ENCODE assay signal across 8 cellular contexts in the genomic region with DNA sequence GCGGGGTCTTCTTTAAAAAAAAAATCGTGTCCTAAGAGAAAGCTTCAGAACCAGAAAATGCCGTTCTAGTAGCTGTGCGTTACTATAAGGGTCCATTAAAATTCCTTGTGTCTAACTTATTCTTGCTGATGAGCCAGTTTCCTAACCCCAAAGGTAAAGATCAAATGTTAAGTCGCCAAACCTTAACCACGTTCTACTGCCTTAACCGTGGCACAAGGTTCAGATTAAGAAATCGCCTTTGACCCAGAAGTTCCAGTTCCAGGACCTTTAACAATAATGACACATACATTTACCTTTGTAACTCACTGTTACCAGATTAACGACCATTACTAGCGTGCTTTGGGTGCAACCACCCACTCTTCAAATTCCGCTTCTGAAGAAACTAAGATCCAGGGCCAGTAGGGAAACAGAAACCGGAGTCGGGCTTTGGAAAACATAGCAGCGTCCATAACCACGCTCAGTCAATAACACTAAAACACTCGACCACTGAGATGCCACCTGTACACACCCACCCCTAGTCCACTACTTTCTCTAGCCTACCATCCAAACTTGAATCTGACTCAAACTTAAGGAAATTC. TPM values are rescaled to one million over a fixed set of nuclear protein-coding genes. Genes with fewer than 3 reads are reported as not detected.
DNase-seq lines count a peak whose midpoint lies in the region; ATAC-seq and TF ChIP-seq lines count a peak whose summit lies in the region.

No MANE protein-coding gene starts in this region.

- ATAC-seq in GM18867 (IDR thresholded peaks at IDR 0.05; ENCODE audit: unreplicated experiment) (peak; percentile 27), HG03060 (IDR thresholded peaks at IDR 0.05; ENCODE audit: low read depth, unreplicated experiment) (peak; percentile 14)

- H3K4me3 ChIP-seq in BE2C (ENCODE audit: low read depth, low read length) (peak overlapping the region; percentile 95), Peyer's patch (peak overlapping the region; percentile 68 to 84 (median 76)), endocrine pancreas (ENCODE audit: control insufficient read depth, insufficient read depth, low read length) (peak overlapping the region; percentile 98), muscle layer of duodenum (ENCODE audit: low read depth in 1 of 2, low read length in 2 of 2) (peak overlapping the region; percentile 95 to 96)

- H3K27me3 ChIP-seq in BE2C (peaks cover 11% of the 10 kb centered on the region), Peyer's patch (no peaks in the 10 kb centered on the region), endocrine pancreas (ENCODE audit: control insufficient read depth, insufficient read depth, low read length) (no peaks in the 10 kb centered on the region), muscle layer of duodenum (ENCODE audit: low read depth, low read length) (no peaks in the 10 kb centered on the region)

- TF ChIP-seq POLR2A in Peyer's patch (IDR thresholded peaks at IDR 0.05): no peak

- H3K27ac ChIP-seq in Peyer's patch (peak overlapping the region; percentile 82 to 94 (median 88)), muscle layer of duodenum (ENCODE audit: low read length) (peak overlapping the region; percentile 97)

- H3K9me3 ChIP-seq in BE2C (no peaks in the 10 kb centered on the region), Peyer's patch (no peaks in the 10 kb centered on the region), endocrine pancreas (ENCODE audit: control insufficient read depth, low read length) (no peaks in the 10 kb centered on the region), muscle layer of duodenum (ENCODE audit: control insufficient read depth in 1 of 2, low read length in 2 of 2) (no peaks in the 10 kb centered on the region)

- DNase-seq in BE2C (no peak), Peyer's patch (no peak), NCI-H446 (lab: John Stamatoyannopoulos, UW) (no peak), NCI-H2171 treated with DMSO at 0.1 percent for 48 hours (lab: John Stamatoyannopoulos, UW) (no peak)

- H3K9ac ChIP-seq in endocrine pancreas (ENCODE audit: control insufficient read depth, insufficient read depth, low read length): peak overlapping the region; percentile 87

- H3K4me1 ChIP-seq in BE2C: no peaks in the 10 kb centered on the region
- H3K4me1 ChIP-seq in Peyer's patch: peaks cover 0 to 10% (median 1%) of the 10 kb centered on the region in 4 donors
- H3K4me1 ChIP-seq in endocrine pancreas (ENCODE audit: control insufficient read depth, insufficient read depth, low read length): peaks cover 21% of the 10 kb centered on the region
- H3K4me1 ChIP-seq in muscle layer of duodenum (ENCODE audit: control insufficient read depth in 1 of 2, insufficient read depth in 2 of 2, low read length in 2 of 2): peaks cover 10 to 19% of the 10 kb centered on the region in 2 donors

- TF ChIP-seq CTCF in BE2C (IDR thresholded peaks at IDR 0.05; ENCODE audit: low read depth, low read length) (no peak), Peyer's patch (IDR thresholded peaks at IDR 0.05) (no peak)

- H3K36me3 ChIP-seq in BE2C (no peaks in the 10 kb centered on the region), Peyer's patch (peaks cover 0 to 2% (median 0%) of the 10 kb centered on the region in 3 donors), endocrine pancreas (ENCODE audit: control insufficient read depth, insufficient read depth, low read length) (no peaks in the 10 kb centered on the region), muscle layer of duodenum (ENCODE audit: control insufficient read depth in 1 of 2, insufficient read depth in 2 of 2, low read length in 2 of 2) (peaks cover 0 to under 1% of the 10 kb centered on the region in 2 donors)

RNA-seq across cellular contexts. Expression of gene BET1, which starts 0.6 kb away (rescaled TPM):
- 10.4 TPM for polyA plus RNA-seq in BE2C (2012; ENCODE audit: insufficient read depth, insufficient read length, low read depth)
- total RNA-seq in Peyer's patch: 10 to 100 TPM; 26.1 to 44.6 (median 30.2) TPM
